In the genomic region with DNA sequence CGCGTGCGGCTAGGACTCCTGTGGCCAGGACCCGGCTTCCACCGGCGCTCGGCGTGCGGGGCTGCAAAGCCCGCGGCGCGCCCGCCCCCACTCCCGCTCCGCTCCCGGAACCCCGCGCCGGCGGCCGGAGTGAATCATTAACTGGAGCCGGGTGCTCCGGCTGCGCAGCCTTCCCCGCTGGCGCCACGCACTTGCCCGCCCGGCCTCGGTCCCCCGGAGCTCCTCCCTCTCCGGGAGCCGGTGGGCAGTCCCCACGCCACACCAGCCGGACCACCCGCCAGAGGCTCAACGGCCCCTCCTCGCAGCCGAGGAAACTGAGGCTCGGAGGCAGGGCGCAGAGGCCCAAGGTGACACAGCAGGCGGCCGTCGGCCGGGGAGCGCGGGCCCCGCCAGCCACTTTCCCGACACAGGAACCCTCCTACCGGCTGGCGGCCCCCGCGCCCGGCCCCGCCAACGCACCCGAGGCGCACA, we compare ENCODE assay signal across 8 cellular contexts. TPM values are rescaled to one million over a fixed set of nuclear protein-coding genes. Genes with fewer than 3 reads are reported as not detected.
A peak's percentile ranks its signal among the peaks of the same experiment; 100 is the strongest.
DNase-seq lines count a peak whose midpoint lies in the region; ATAC-seq and TF ChIP-seq lines count a peak whose summit lies in the region.

No MANE protein-coding gene starts in this region.

- peak overlapping the region; percentile 92 for H3K9ac ChIP-seq in fibroblast of lung (ENCODE audit: insufficient read depth, low read length)

- ATAC-seq in Panc1 (no peak), GM18858 (IDR thresholded peaks at IDR 0.05; ENCODE audit: unreplicated experiment) (no peak)

- no peak for TF ChIP-seq CTCF in HEK293 (tag by site-specific recombination; IDR thresholded peaks at IDR 0.05)
- TF ChIP-seq CTCF in Panc1 (IDR thresholded peaks at IDR 0.05), result no peak
- no peak for TF ChIP-seq CTCF in fibroblast of lung (conservative IDR thresholded peaks at IDR 0.05 in 1 of 2, IDR thresholded peaks at IDR 0.05 in 1 of 2; ENCODE audit: low read depth in 1 of 2, low read length in 2 of 2)
- TF ChIP-seq CTCF in osteoblast (IDR thresholded peaks at IDR 0.05; ENCODE audit: extremely low read depth, low read depth, low read length), result no peak

- H3K4me3 ChIP-seq in HEK293 (ENCODE audit: low read depth, low read length), result peak overlapping the region; percentile 67
- H3K4me3 ChIP-seq in Panc1 (ENCODE audit: low read depth in 2 of 2, low read length in 2 of 2), result peak overlapping the region; percentile 70 to 78
- peak overlapping the region; percentile 37 to 80 (median 70) for H3K4me3 ChIP-seq in fibroblast of lung (replicated peaks in 1 of 4; ENCODE audit: control extremely low read depth in 1 of 4, insufficient read depth in 1 of 4, low read depth in 3 of 4, low read length in 4 of 4)
- H3K4me3 ChIP-seq in osteoblast (ENCODE audit: insufficient read depth, low read length), result peak overlapping the region; percentile 92

- H3K27me3 ChIP-seq in Panc1 (ENCODE audit: control insufficient read depth, insufficient read depth, low read length) (no peaks in the 10 kb centered on the region), fibroblast of lung (ENCODE audit: control insufficient read depth, insufficient read depth, low read length) (no peaks in the 10 kb centered on the region), osteoblast (ENCODE audit: insufficient read depth, low read length) (no peaks in the 10 kb centered on the region)

- H3K4me1 ChIP-seq in HEK293 (ENCODE audit: control insufficient read depth, insufficient read depth, low read length), result peaks cover 7% of the 10 kb centered on the region
- peaks cover 71% of the 10 kb centered on the region for H3K4me1 ChIP-seq in Panc1 (ENCODE audit: control insufficient read depth, insufficient read depth, low read length)
- peaks cover 69% of the 10 kb centered on the region for H3K4me1 ChIP-seq in fibroblast of lung (ENCODE audit: control insufficient read depth, extremely low read depth, insufficient read depth, low read length)
- peaks cover 85% of the 10 kb centered on the region for H3K4me1 ChIP-seq in osteoblast (ENCODE audit: insufficient read depth, low read length)

- no TSS peak for BruUV-seq in Panc1 (replicated peaks; lab: Mats Ljungman, UMichigan)

- peaks cover 95% of the 10 kb centered on the region for H3K79me2 ChIP-seq in fibroblast of lung (ENCODE audit: control insufficient read depth, insufficient read depth, low read length)
- H3K79me2 ChIP-seq in osteoblast (ENCODE audit: insufficient read depth, low read length), result peaks cover 95% of the 10 kb centered on the region

- H3K9me3 ChIP-seq in HEK293 (ENCODE audit: control insufficient read depth, insufficient read depth, low read depth, low read length) (no peaks in the 10 kb centered on the region), Panc1 (ENCODE audit: control insufficient read depth, insufficient read depth, low read depth, low read length) (no peaks in the 10 kb centered on the region), fibroblast of lung (ENCODE audit: control insufficient read depth, insufficient read depth, low read depth, low read length) (no peaks in the 10 kb centered on the region), osteoblast (ENCODE audit: low read depth, low read length) (no peaks in the 10 kb centered on the region)

- H3K36me3 ChIP-seq in HEK293 (ENCODE audit: control insufficient read depth in 2 of 2, insufficient read depth in 1 of 2, low read length in 2 of 2) (peaks cover 0 to 9% of the 10 kb centered on the region in 2 experiments; a peak in 1 of 3 replicates), Panc1 (ENCODE audit: control insufficient read depth, insufficient read depth, low read length) (no peaks in the 10 kb centered on the region), fibroblast of lung (ENCODE audit: control insufficient read depth, insufficient read depth, low read length) (peaks cover 2% of the 10 kb centered on the region), osteoblast (ENCODE audit: insufficient read depth, low read length) (peaks cover 7% of the 10 kb centered on the region)

- intact Hi-C loops in Panc1 (cut with micrococcal nuclease; ENCODE audit: unreplicated experiment), result no loop called here

- CTCF ChIA-PET in HEK293 (lab: Yijun Ruan, JAX), result interaction anchor here (0.6 to 1.8 kb wide), 4 partner anchors 17 to 137 kb away, joined by 4 to 11 read pairs (median 6); no protein-coding TSS in a partner anchor
- CTCF ChIA-PET in Panc1 (lab: Charles Lee), result interaction anchor here (0.5 to 0.6 kb wide), 2 partner anchors 116 to 129 kb away, joined by 5 to 6 read pairs; no protein-coding TSS in a partner anchor

- H4K20me1 ChIP-seq in fibroblast of lung (ENCODE audit: control insufficient read depth, extremely low read depth, insufficient read depth, low read length) (peaks cover 1% of the 10 kb centered on the region), osteoblast (ENCODE audit: insufficient read depth, low read length) (peaks cover 81% of the 10 kb centered on the region)

- POLR2A ChIA-PET in HEK293 (lab: Yijun Ruan, JAX) (interaction anchor here (0.9 to 1.9 kb wide), 3 partner anchors 43 to 135 kb away, joined by 3 to 6 read pairs (median 5); no protein-coding TSS in a partner anchor), Panc1 (lab: Charles Lee) (interaction anchor here (0.5 to 0.6 kb wide), 3 partner anchors 17 to 1964 kb away, joined by 3 to 7 read pairs (median 5); no protein-coding TSS in a partner anchor)

- peak in 2 of 3 experiments; percentile 58 to 80 for DNase-seq in NCI-H1417 (lab: John Stamatoyannopoulos, UW)
- DNase-seq in NCI-H1417 treated with DMSO at 0.1 percent for 48 hours (lab: John Stamatoyannopoulos, UW), result no peak
- DNase-seq in Panc1 (ENCODE audit: low read depth, low spot score), result no peak
- no peak for DNase-seq in fibroblast of lung (ENCODE audit: low read depth in 2 of 2)
- peak; percentile 99 for DNase-seq in osteoblast (ENCODE audit: insufficient read length, low spot score, missing footprints)
- DNase-seq in inferior parietal cortex (ENCODE audit: extremely low spot score), result no peak

- in situ Hi-C loops in Panc1 (cut with HindIII; ENCODE audit: low pct_unique_long_range_greater_than_20kb, low sequenced_read_pairs), result no loop called here

- H2AFZ ChIP-seq in fibroblast of lung (ENCODE audit: low read length) (no peak overlapping the region), osteoblast (ENCODE audit: low read length) (no peak overlapping the region)

- H3K4me2 ChIP-seq in fibroblast of lung (ENCODE audit: extremely low read depth, insufficient read depth, low read length) (peak overlapping the region; percentile 90), osteoblast (ENCODE audit: insufficient read depth, low read length) (peak overlapping the region; percentile 97)

- H3K27ac ChIP-seq in HEK293 (ENCODE audit: extremely low read depth, low read depth, low read length) (peak overlapping the region; percentile 69; the same call in 1 of the 2 replicates), Panc1 (ENCODE audit: low read length) (peak overlapping the region; percentile 95), fibroblast of lung (ENCODE audit: insufficient read depth, low read length) (peak overlapping the region; percentile 97), osteoblast (ENCODE audit: low read depth, low read length) (peak overlapping the region; percentile 99)

TF ChIP-seq in HEK293, 187 proteins besides CTCF, POLR2A, EP300 and RAD21 (continues in another document):
- TF ChIP-seq, protein P1, sequence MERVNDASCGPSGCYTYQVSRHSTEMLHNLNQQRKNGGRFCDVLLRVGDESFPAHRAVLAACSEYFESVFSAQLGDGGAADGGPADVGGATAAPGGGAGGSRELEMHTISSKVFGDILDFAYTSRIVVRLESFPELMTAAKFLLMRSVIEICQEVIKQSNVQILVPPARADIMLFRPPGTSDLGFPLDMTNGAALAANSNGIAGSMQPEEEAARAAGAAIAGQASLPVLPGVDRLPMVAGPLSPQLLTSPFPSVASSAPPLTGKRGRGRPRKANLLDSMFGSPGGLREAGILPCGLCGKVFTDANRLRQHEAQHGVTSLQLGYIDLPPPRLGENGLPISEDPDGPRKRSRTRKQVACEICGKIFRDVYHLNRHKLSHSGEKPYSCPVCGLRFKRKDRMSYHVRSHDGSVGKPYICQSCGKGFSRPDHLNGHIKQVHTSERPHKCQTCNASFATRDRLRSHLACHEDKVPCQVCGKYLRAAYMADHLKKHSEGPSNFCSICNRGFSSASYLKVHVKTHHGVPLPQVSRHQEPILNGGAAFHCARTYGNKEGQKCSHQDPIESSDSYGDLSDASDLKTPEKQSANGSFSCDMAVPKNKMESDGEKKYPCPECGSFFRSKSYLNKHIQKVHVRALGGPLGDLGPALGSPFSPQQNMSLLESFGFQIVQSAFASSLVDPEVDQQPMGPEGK (tag by site-specific recombination; IDR thresholded peaks at IDR 0.05), result peak; percentile 28; the same call in 1 of the 2 replicates
- TF ChIP-seq, protein P2, sequence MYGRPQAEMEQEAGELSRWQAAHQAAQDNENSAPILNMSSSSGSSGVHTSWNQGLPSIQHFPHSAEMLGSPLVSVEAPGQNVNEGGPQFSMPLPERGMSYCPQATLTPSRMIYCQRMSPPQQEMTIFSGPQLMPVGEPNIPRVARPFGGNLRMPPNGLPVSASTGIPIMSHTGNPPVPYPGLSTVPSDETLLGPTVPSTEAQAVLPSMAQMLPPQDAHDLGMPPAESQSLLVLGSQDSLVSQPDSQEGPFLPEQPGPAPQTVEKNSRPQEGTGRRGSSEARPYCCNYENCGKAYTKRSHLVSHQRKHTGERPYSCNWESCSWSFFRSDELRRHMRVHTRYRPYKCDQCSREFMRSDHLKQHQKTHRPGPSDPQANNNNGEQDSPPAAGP (tag by site-specific recombination; IDR thresholded peaks at IDR 0.05), result no peak
- TF ChIP-seq ZIC2 (tag by site-specific recombination; IDR thresholded peaks at IDR 0.05), result peak; percentile 59
- 0 out of 2 replicates have a peak, but pooled peaks have one; percentile 14 for TF ChIP-seq SP3 (tag by site-specific recombination; IDR thresholded peaks at IDR 0.05)

RNA-seq across cellular contexts. Expression of a gene that starts 0.6 kb away (rescaled TPM):
- total RNA-seq in Panc1 (2021; ENCODE audit: unreplicated experiment), result 120 TPM
- polyA plus RNA-seq in Panc1 (2012; ENCODE audit: insufficient read length), result 112 TPM
- total RNA-seq in fibroblast of lung, result 26.5 and 36.8 TPM in 2 replicates
- polyA plus RNA-seq in fibroblast of lung, result 32.8 and 66.5 TPM in 2 replicates
- polyA plus RNA-seq in fibroblast of lung (2012), result 68.9 and 146 TPM in 2 replicates
- 37.6 and 115 TPM in 2 replicates for polyA minus RNA-seq in fibroblast of lung (ENCODE audit: low replicate concordance)
- total RNA-seq in osteoblast, result 66.9 and 75.3 TPM in 2 replicates

RNA-seq across cellular contexts. Expression of a gene that starts 32.1 kb away (rescaled TPM):
- total RNA-seq in Panc1 (2021; ENCODE audit: unreplicated experiment) (2.7 TPM), fibroblast of lung (not detected in 2 replicates), osteoblast (not detected in 2 replicates)
- polyA plus RNA-seq in Panc1 (2012; ENCODE audit: insufficient read length), result not detected
- not detected in 2 replicates for polyA plus RNA-seq in fibroblast of lung
- polyA plus RNA-seq in fibroblast of lung (2012), result 0.40 TPM in 1 of 2 replicates, not detected in the other
- polyA minus RNA-seq in fibroblast of lung (ENCODE audit: low replicate concordance), result not detected in 2 replicates

RNA-seq across cellular contexts. Expression of a gene that starts 43.9 kb away (rescaled TPM):
- 5.0 TPM for total RNA-seq in Panc1 (2021; ENCODE audit: unreplicated experiment)
- polyA plus RNA-seq in Panc1 (2012; ENCODE audit: insufficient read length), result not detected
- total RNA-seq in fibroblast of lung, result not detected in 2 replicates
- polyA plus RNA-seq in fibroblast of lung, result not detected in 2 replicates
- polyA plus RNA-seq in fibroblast of lung (2012), result 0.10 TPM in 1 of 2 replicates, not detected in the other
- not detected in 2 replicates for polyA minus RNA-seq in fibroblast of lung (ENCODE audit: low replicate concordance)
- total RNA-seq in osteoblast, result not detected in 2 replicates

Comparison
In these comparisons a context has a peak if more than half of its experiments do, and no peak if none do; other contexts are left out.
1. DNase-seq: peak in NCI-H1417 (2 of 3) and osteoblast (single experiment); none in NCI-H1417 treated with DMSO at 0.1 percent for 48 hours (single experiment), Panc1 (single experiment), fibroblast of lung (0 of 2) and inferior parietal cortex (single experiment).
2. Peak in every context shown above with its lines, with median percentiles within 50 percentile points of each other: H3K27ac ChIP-seq and H3K4me3 ChIP-seq.